Comparison of ENCODE assay signal across 17 cellular contexts in the genomic region with DNA sequence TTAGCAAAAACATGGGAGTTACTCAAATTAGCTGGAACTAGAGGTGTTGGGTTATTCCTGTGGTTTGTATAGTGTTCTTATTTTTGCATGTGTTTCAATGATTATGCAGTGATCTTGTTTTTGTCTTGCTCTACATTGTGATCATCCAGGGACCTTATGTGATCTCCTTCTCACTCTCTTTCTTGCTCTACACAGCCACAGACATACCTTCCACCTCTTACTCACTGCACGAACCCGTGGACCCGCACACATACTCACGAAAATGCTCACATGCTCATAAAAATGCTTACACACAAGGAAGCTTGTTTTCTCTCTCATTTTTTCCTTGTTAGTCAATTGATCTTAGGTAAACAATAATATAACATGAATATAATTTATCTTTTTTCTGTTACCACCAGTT.
A peak's percentile ranks its signal among the peaks of the same experiment; 100 is the strongest.
DNase-seq lines count a peak whose midpoint lies in the region; ATAC-seq, FAIRE-seq and TF ChIP-seq lines count a peak whose summit lies in the region.
"Had no signal": no experiment of that assay in that cellular context is flagged by ENCODE, and none has a peak within 500 bp of the region (broad histone marks: within the 10 kb centered on the region; RNA-seq: fewer than 3 reads in every experiment).

No MANE protein-coding gene starts in this region.

- DNase-seq in GM12891 (ENCODE audit: insufficient read length, low spot score) (no peak), MG63 (peak; percentile 56), choroid plexus epithelial cell (ENCODE audit: low read depth) (peak; percentile 70), neural progenitor cell (ENCODE audit: low spot score) (no peak), omental fat pad (ENCODE audit: low spot score) (no peak), T-cell (no peak), type B pancreatic cell (ENCODE audit: extremely low spot score, unreplicated experiment) (no peak)
- DNase-seq: activated gamma-delta T cell treated with Interleukin-2 at 50 U/mL for 16 hours; body of pancreas; effector CD4-positive, alpha-beta T cell; KG1; posterior cingulate gyrus; spleen; stimulated activated naive CD4-positive, alpha-beta T cell; transverse colon had no signal

- H3K4me2 ChIP-seq in neural progenitor cell: no peak overlapping the region

- no peaks in the 10 kb centered on the region for H3K79me2 ChIP-seq in neural progenitor cell (ENCODE audit: low read depth)

- H3K4me1 Mint-ChIP-seq in neural progenitor cell (peaks cover 15% of the 10 kb centered on the region), T-cell (peaks cover 45 to 52% (median 49%) of the 10 kb centered on the region in 3 donors), type B pancreatic cell (ENCODE audit: unreplicated experiment) (peaks cover 9% of the 10 kb centered on the region)

- H3K9me3 Mint-ChIP-seq in neural progenitor cell: peaks cover 10% of the 10 kb centered on the region
- H3K9me3 Mint-ChIP-seq in T-cell: no peaks in the 10 kb centered on the region
- no peaks in the 10 kb centered on the region for H3K9me3 Mint-ChIP-seq in type B pancreatic cell

- no peak overlapping the region for H3K27ac ChIP-seq in neural progenitor cell
- H3K27ac ChIP-seq: HL-60, spleen, transverse colon had no signal

- H3K27me3 Mint-ChIP-seq in neural progenitor cell (ENCODE audit: insufficient read depth, low read depth) (no peaks in the 10 kb centered on the region), T-cell (no peaks in the 10 kb centered on the region), type B pancreatic cell (no peaks in the 10 kb centered on the region)

- CTCF ChIA-PET in T-cell (lab: Charles Lee): no interaction called here

- H3K9me3 ChIP-seq in MG63 (no peaks in the 10 kb centered on the region), neural progenitor cell (ENCODE audit: low read depth) (no peaks in the 10 kb centered on the region)
- H3K9me3 ChIP-seq: body of pancreas, transverse colon had no signal

- H3F3A ChIP-seq in neural progenitor cell (ENCODE audit: low read depth): no peaks in the 10 kb centered on the region

- H3K27me3 ChIP-seq in MG63 (no peaks in the 10 kb centered on the region), neural progenitor cell (no peaks in the 10 kb centered on the region)
- H3K27me3 ChIP-seq: body of pancreas, spleen, transverse colon had no signal

- no peaks in the 10 kb centered on the region for H4K20me1 ChIP-seq in neural progenitor cell (ENCODE audit: low read depth)

- POLR2A ChIA-PET in T-cell (lab: Charles Lee): interaction anchor here (0.6 to 0.8 kb wide), 2 partner anchors 95 to 101 kb away, joined by 3 to 8 read pairs; no protein-coding TSS in a partner anchor

- H3K4me3 ChIP-seq in MG63 (no peak overlapping the region), choroid plexus epithelial cell (ENCODE audit: low read depth, low read length) (no peak overlapping the region), neural progenitor cell (no peak overlapping the region)
- H3K4me3 ChIP-seq: body of pancreas, spleen, transverse colon had no signal

- H3K27ac Mint-ChIP-seq in neural progenitor cell: peak overlapping the region; percentile 14
- peak overlapping the region in 1 of 2 donors; percentile 49 for H3K27ac Mint-ChIP-seq in T-cell
- no peak overlapping the region for H3K27ac Mint-ChIP-seq in type B pancreatic cell
- H3K27ac Mint-ChIP-seq: CD14-positive monocyte had no signal

- H3K9ac ChIP-seq in neural progenitor cell: no peak overlapping the region

- peak; percentile 13 for FAIRE-seq in GM12891 (lab: Jason Lieb, UNC)

- H2AFZ ChIP-seq in neural progenitor cell (replicated peaks): no peak overlapping the region

- no peaks in the 10 kb centered on the region for H3K4me1 ChIP-seq in neural progenitor cell

- H3K4me3 Mint-ChIP-seq in neural progenitor cell (no peak overlapping the region), T-cell (no peak overlapping the region), type B pancreatic cell (no peak overlapping the region)
- H3K4me3 Mint-ChIP-seq: CD14-positive monocyte had no signal

- TF ChIP-seq POLR2A in GM12891 (IDR thresholded peaks at IDR 0.05; ENCODE audit: low read depth, low read length): no peak

- ATAC-seq in omental fat pad (ENCODE audit: low FRiP score) (no peak), T-cell (replicated peaks in 1 of 4) (no peak)

- no peak for TF ChIP-seq CTCF in choroid plexus epithelial cell (conservative IDR thresholded peaks at IDR 0.05; ENCODE audit: low read depth, low read length)
- TF ChIP-seq CTCF in neural progenitor cell (IDR thresholded peaks at IDR 0.05): no peak
- TF ChIP-seq CTCF in omental fat pad (IDR thresholded peaks at IDR 0.05): no peak
- TF ChIP-seq CTCF in type B pancreatic cell (conservative IDR thresholded peaks at IDR 0.05): no peak

- H3K36me3 Mint-ChIP-seq in neural progenitor cell: peaks cover 1% of the 10 kb centered on the region
- peaks cover 34% of the 10 kb centered on the region for H3K36me3 Mint-ChIP-seq in T-cell
- no peaks in the 10 kb centered on the region for H3K36me3 Mint-ChIP-seq in type B pancreatic cell

- no peaks in the 10 kb centered on the region for H3K36me3 ChIP-seq in MG63
- H3K36me3 ChIP-seq in neural progenitor cell: no peaks in the 10 kb centered on the region
- H3K36me3 ChIP-seq: transverse colon had no signal

TF ChIP-seq in GM12891, 5 proteins besides CTCF, POLR2A, EP300 and RAD21:
- TF ChIP-seq POU2F2 (IDR thresholded peaks at IDR 0.05; ENCODE audit: low read depth, low read length) (no peak), POLR2AphosphoS5 (IDR thresholded peaks at IDR 0.05; ENCODE audit: low read depth, low read length) (no peak), PAX5 (IDR thresholded peaks at IDR 0.05; ENCODE audit: insufficient read depth, low read length, severe bottlenecking) (no peak), SPI1 (IDR thresholded peaks at IDR 0.05; ENCODE audit: low read depth, low read length) (no peak), TAF1 (IDR thresholded peaks at IDR 0.05; ENCODE audit: low read depth, low read length) (no peak)

Comparison
In these comparisons a context has a peak if more than half of its experiments do, and no peak if none do; other contexts are left out.
1. DNase-seq: peak in MG63 (single experiment) and choroid plexus epithelial cell (single experiment); none in GM12891 (single experiment), neural progenitor cell (single experiment), omental fat pad (single experiment), T-cell (0 of 34) and type B pancreatic cell (single experiment).